In genomic region chr9:128829477-128830251, GRCh38 we compare ENCODE assay signal across 1 cellular context.
TF ChIP-seq lines count a peak whose summit lies in the region.

Gene SPOUT1 (minus strand): TSS chr9:128829794. CDS start chr9:128829780, 14 bp downstream.

TF ChIP-seq in GM23338, 12 proteins besides CTCF, POLR2A, EP300 and RAD21 (continued from another document):
- TF ChIP-seq ZNF462 (CRISPR knock-in tag; IDR thresholded peaks at IDR 0.05) (no peak), POLR2AphosphoS5 (IDR thresholded peaks at IDR 0.05; ENCODE audit: low read depth) (peak; percentile 97), ETS1 (IDR thresholded peaks at IDR 0.05) (peak; percentile 45; the same call in 1 of the 2 replicates), CREB1 (CRISPR knock-in tag; IDR thresholded peaks at IDR 0.05; ENCODE audit: low read depth) (no peak)
